Comparison of ENCODE assay signal across 8 cellular contexts in genomic region chr11:100932474-100933100, GRCh38.
DNase-seq lines count a peak whose midpoint lies in the region; ATAC-seq and TF ChIP-seq lines count a peak whose summit lies in the region.

No MANE protein-coding gene starts in this region.

- no peaks in the 10 kb centered on the region for H3K27me3 Mint-ChIP-seq in endothelial cell (ENCODE audit: unreplicated experiment)

- WGBS in psoas muscle, 3 donors: 40 to 44% (median 43%) methylated on average over 3 of the region's 3 CpGs

- TF ChIP-seq CTCF in GM10266 (IDR thresholded peaks at IDR 0.05; ENCODE audit: control insufficient read depth, insufficient read depth, low read depth, missing control alignments): peak; percentile 21
- TF ChIP-seq CTCF in endothelial cell (IDR thresholded peaks at IDR 0.05; ENCODE audit: unreplicated experiment): peak; percentile 52
- peak; percentile 24 for TF ChIP-seq CTCF in psoas muscle (IDR thresholded peaks at IDR 0.05)
- no peak for TF ChIP-seq CTCF in coronary artery (IDR thresholded peaks at IDR 0.05)

- no peak overlapping the region for H3K4me3 ChIP-seq in psoas muscle
- H3K4me3 ChIP-seq in coronary artery: no peak overlapping the region

- no peaks in the 10 kb centered on the region for H3K9me3 ChIP-seq in psoas muscle

- H3K4me3 Mint-ChIP-seq in endothelial cell (ENCODE audit: unreplicated experiment): no peak overlapping the region

- H3K27me3 ChIP-seq in psoas muscle (ENCODE audit: insufficient read depth in 3 of 3, low read length in 2 of 3): no peaks in the 10 kb centered on the region

- H3K4me1 Mint-ChIP-seq in endothelial cell (ENCODE audit: unreplicated experiment): no peaks in the 10 kb centered on the region

- peaks cover 3 to 7% of the 10 kb centered on the region in 2 donors for H3K36me3 ChIP-seq in psoas muscle (ENCODE audit: insufficient read depth in 1 of 2, low read depth in 1 of 2)

- intact Hi-C loops in psoas muscle (cut with DNase I): loop anchor here in 1 of 2 donors (5.0 kb wide), 2 partner anchors 250 to 355 kb away; no protein-coding TSS in a partner anchor

- peak; percentile 42 for ATAC-seq in HG02623 (IDR thresholded peaks at IDR 0.05; ENCODE audit: unreplicated experiment)
- ATAC-seq in psoas muscle: no peak

- no peak overlapping the region for H3K27ac Mint-ChIP-seq in endothelial cell (ENCODE audit: unreplicated experiment)

- H3K9me3 Mint-ChIP-seq in endothelial cell (ENCODE audit: unreplicated experiment): no peaks in the 10 kb centered on the region

- H3K4me1 ChIP-seq in psoas muscle: no peaks in the 10 kb centered on the region

- DNase-seq in GM10266 (ENCODE audit: extremely low spot score) (peak; percentile 5), NOMO-1 treated with dmso at 0.1 percent for 144 hours (lab: John Stamatoyannopoulos, UW; ENCODE audit: unreplicated experiment) (peak; percentile 36), endothelial cell (ENCODE audit: low spot score) (no peak), psoas muscle (no peak), coronary artery (ENCODE audit: low spot score) (no peak)
- no peak for DNase-seq in activated naive CD4-positive, alpha-beta T cell (lab: John Stamatoyannopoulos, UW)
- DNase-seq in stimulated activated CD4-positive, alpha-beta T cell treated with anti-CD3 and anti-CD28 coated beads, Interleukin-15, amount 100 ng/mL, for 24 hours: no peak

- no peaks in the 10 kb centered on the region for H3K36me3 Mint-ChIP-seq in endothelial cell (ENCODE audit: low read depth, unreplicated experiment)

- no peak overlapping the region for H3K27ac ChIP-seq in psoas muscle
- no peak overlapping the region for H3K27ac ChIP-seq in coronary artery

Comparison
In these comparisons a context has a peak if more than half of its experiments do, and no peak if none do; other contexts are left out.
1. DNase-seq: peak in GM10266 (single experiment) and NOMO-1 treated with dmso at 0.1 percent for 144 hours (single experiment); none in endothelial cell (single experiment), psoas muscle (0 of 2), activated naive CD4-positive, alpha-beta T cell (0 of 4), stimulated activated CD4-positive, alpha-beta T cell treated with anti-CD3 and anti-CD28 coated beads, Interleukin-15, amount 100 ng/mL, for 24 hours (single experiment) and coronary artery (single experiment).